15 cellular contexts compared by ENCODE assay signal in the genomic region with DNA sequence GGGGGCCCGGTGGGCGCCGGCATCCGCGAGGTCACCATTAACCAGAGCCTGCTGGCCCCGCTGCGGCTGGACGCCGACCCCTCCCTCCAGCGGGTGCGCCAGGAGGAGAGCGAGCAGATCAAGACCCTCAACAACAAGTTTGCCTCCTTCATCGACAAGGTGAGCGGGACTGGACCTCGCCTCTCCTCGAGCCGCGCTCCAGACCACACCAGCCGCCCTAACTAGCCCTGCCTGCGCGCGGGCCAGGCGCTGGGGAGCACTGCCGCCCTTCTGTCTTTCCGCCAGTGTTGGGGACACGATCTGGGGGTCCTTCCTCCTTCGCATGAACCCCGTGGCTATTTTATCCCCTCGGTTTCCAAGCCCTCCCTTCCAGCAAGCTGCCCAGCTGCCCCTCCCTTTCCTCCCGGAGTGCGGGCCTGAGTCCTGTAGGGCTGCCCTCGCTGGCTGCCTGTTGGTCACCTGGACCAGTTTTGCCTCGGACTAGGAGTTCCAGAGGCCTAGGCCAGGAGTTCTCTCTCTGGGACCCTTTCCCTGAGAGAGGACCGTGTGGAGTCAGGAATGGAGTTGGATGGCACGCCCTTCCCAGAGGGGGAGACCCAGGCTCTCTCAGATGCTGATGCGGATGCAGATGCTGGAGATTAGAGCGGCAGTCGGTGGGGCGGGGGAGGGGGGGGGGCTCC. TPM values are rescaled to one million over a fixed set of nuclear protein-coding genes. Genes with fewer than 3 reads are reported as not detected.
A peak's percentile ranks its signal among the peaks of the same experiment; 100 is the strongest.
DNase-seq lines count a peak whose midpoint lies in the region; ATAC-seq and TF ChIP-seq lines count a peak whose summit lies in the region.
"Had no signal": no experiment of that assay in that cellular context is flagged by ENCODE, and none has a peak within 500 bp of the region (broad histone marks: within the 10 kb centered on the region; RNA-seq: fewer than 3 reads in every experiment).

No MANE protein-coding gene starts in this region.

- H3K36me3 Mint-ChIP-seq in Caco-2 (ENCODE audit: insufficient read depth, unreplicated experiment), result peaks cover 5% of the 10 kb centered on the region
- H3K36me3 Mint-ChIP-seq: natural killer cell treated with Interleukin-12 subunit alpha and Interleukin-12 subunit beta and Interleukin-15 and Interleukin-18, amount 100 ng/mL, for 72 hours; stimulated activated naive B cell treated with anti-CD40 and anti-IgM and Interleukin-4, amounts not matched to agents 10 μg/mL and 1 μg/mL and 100 μg/mL, for 72 hours had no signal

- no peaks in the 10 kb centered on the region for H3K9me2 ChIP-seq in PC-9 (ENCODE audit: insufficient read depth)

- H3K4me1 Mint-ChIP-seq in Caco-2 (ENCODE audit: low read depth, unreplicated experiment), result peaks cover 48% of the 10 kb centered on the region
- H3K4me1 Mint-ChIP-seq: stimulated activated naive B cell treated with anti-CD40 and anti-IgM and Interleukin-4, amounts not matched to agents 10 μg/mL and 1 μg/mL and 100 μg/mL, for 72 hours had no signal

- H3K4me2 ChIP-seq in PC-9, result peak overlapping the region; percentile 99

- H3K27ac ChIP-seq in PC-9, result peak overlapping the region; percentile 97
- H3K27ac ChIP-seq: C4-2B had no signal

- peaks cover 83% of the 10 kb centered on the region for H3F3A ChIP-seq in PC-9 (ENCODE audit: insufficient read depth, low read depth)

- no peaks in the 10 kb centered on the region for H3K27me3 Mint-ChIP-seq in Caco-2 (ENCODE audit: insufficient read depth, unreplicated experiment)

- CTCF ChIA-PET in Caco-2 (lab: Charles Lee) (no interaction called here), PC-9 (lab: Charles Lee) (interaction anchor here (0.9 kb wide), 1 partner anchor 78 kb away, joined by 4 read pairs; no protein-coding TSS in a partner anchor)

- no peak for ATAC-seq in omental fat pad (ENCODE audit: low FRiP score)
- no peak for ATAC-seq in GM21360 (IDR thresholded peaks at IDR 0.05; ENCODE audit: unreplicated experiment)
- ATAC-seq in HG03520 (IDR thresholded peaks at IDR 0.05; ENCODE audit: unreplicated experiment), result no peak
- no peak for ATAC-seq in HG02884 (IDR thresholded peaks at IDR 0.05; ENCODE audit: unreplicated experiment)
- ATAC-seq: natural killer cell treated with Interleukin-12 subunit alpha and Interleukin-12 subunit beta and Interleukin-15 and Interleukin-18, amount 100 ng/mL, for 72 hours; stimulated activated naive B cell treated with anti-CD40 and anti-IgM and Interleukin-4, amounts not matched to agents 10 μg/mL and 1 μg/mL and 100 μg/mL, for 72 hours had no signal

- H3K4me1 ChIP-seq in Caco-2, result peaks cover 60% of the 10 kb centered on the region
- peaks cover 68% of the 10 kb centered on the region for H3K4me1 ChIP-seq in PC-9 (replicated peaks; ENCODE audit: insufficient read depth)

- H3K36me3 ChIP-seq in Caco-2 (ENCODE audit: control insufficient read depth, insufficient read depth, low read length) (no peaks in the 10 kb centered on the region), PC-9 (ENCODE audit: low read depth) (peaks cover 44% of the 10 kb centered on the region)

- peak overlapping the region; percentile 61 for H3K4me3 Mint-ChIP-seq in Caco-2 (ENCODE audit: unreplicated experiment)
- H3K4me3 Mint-ChIP-seq: dendritic cell treated with granulocyte-macrophage colony-stimulating factor and Interleukin-4, amounts not matched to agents 40 ng/mL and 50 ng/mL, for 4 days; natural killer cell treated with Interleukin-12 subunit alpha and Interleukin-12 subunit beta and Interleukin-15 and Interleukin-18, amount 100 ng/mL, for 72 hours; stimulated activated naive B cell treated with anti-CD40 and anti-IgM and Interleukin-4, amounts not matched to agents 10 μg/mL and 1 μg/mL and 100 μg/mL, for 72 hours had no signal

- TF ChIP-seq CTCF in Caco-2 (IDR thresholded peaks at IDR 0.05; ENCODE audit: insufficient read depth in 1 of 2, low read depth in 1 of 2, low read length in 1 of 2, severe bottlenecking in 1 of 2, unreplicated experiment in 1 of 2), result no peak
- TF ChIP-seq CTCF in PC-9 (conservative IDR thresholded peaks at IDR 0.05), result no peak
- TF ChIP-seq CTCF in fibroblast of pulmonary artery (IDR thresholded peaks at IDR 0.05; ENCODE audit: low read length, missing control alignments), result no peak
- no peak for TF ChIP-seq CTCF in omental fat pad (IDR thresholded peaks at IDR 0.05)

- H3K27ac Mint-ChIP-seq in Caco-2 (ENCODE audit: unreplicated experiment), result no peak overlapping the region
- H3K27ac Mint-ChIP-seq: activated T-helper 2 cell treated with anti-CD3 and anti-CD28 coated beads, Interferon-gamma antibody, Interleukin-2, Interleukin-4, amounts not matched to agents 10 μg/mL and 5 μg/mL and 100 μg/mL, durations not matched to agents 14 hours and 24 hours and 36 hours; dendritic cell treated with granulocyte-macrophage colony-stimulating factor and Interleukin-4, amounts not matched to agents 40 ng/mL and 50 ng/mL, for 4 days; natural killer cell treated with Interleukin-12 subunit alpha and Interleukin-12 subunit beta and Interleukin-15 and Interleukin-18, amount 100 ng/mL, for 72 hours; stimulated activated naive B cell treated with anti-CD40 and anti-IgM and Interleukin-4, amounts not matched to agents 10 μg/mL and 1 μg/mL and 100 μg/mL, for 72 hours had no signal

- DNase-seq in Caco-2 (no peak), PC-9 (peak in 1 of 2 experiments; percentile 35), fibroblast of pulmonary artery (ENCODE audit: low read depth) (no peak), omental fat pad (ENCODE audit: low spot score) (peak; percentile 20), NCI-H2171 treated with DMSO at 0.1 percent for 48 hours (lab: John Stamatoyannopoulos, UW) (no peak)
- DNase-seq: NCI-H345; SIG-M5; stimulated activated naive B cell treated with anti-CD40 and anti-IgM and Interleukin-4, amounts not matched to agents 10 μg/mL and 1 μg/mL and 100 μg/mL, for 72 hours had no signal

- POLR2A ChIA-PET in Caco-2 (lab: Charles Lee), result no interaction called here
- POLR2A ChIA-PET in PC-9 (lab: Charles Lee; ENCODE audit: unreplicated experiment), result interaction anchor here (0.6 to 3.2 kb wide), 10 partner anchors 8 to 90 kb away, joined by 3 to 34 read pairs (median 4); no protein-coding TSS in a partner anchor

- H3K27me3 ChIP-seq in Caco-2 (replicated peaks; ENCODE audit: control insufficient read depth, insufficient read depth, low read length), result no peaks in the 10 kb centered on the region
- H3K27me3 ChIP-seq in PC-9 (ENCODE audit: insufficient read depth, low read depth), result no peaks in the 10 kb centered on the region

- H4K20me1 ChIP-seq in PC-9 (ENCODE audit: insufficient read depth), result peaks cover 52% of the 10 kb centered on the region

- no peaks in the 10 kb centered on the region for H3K9me3 ChIP-seq in Caco-2
- no peaks in the 10 kb centered on the region for H3K9me3 ChIP-seq in PC-9 (ENCODE audit: insufficient read depth, low read depth)

- H3K9me3 Mint-ChIP-seq in Caco-2 (ENCODE audit: unreplicated experiment), result no peaks in the 10 kb centered on the region
- H3K9me3 Mint-ChIP-seq: activated T-helper 2 cell treated with anti-CD3 and anti-CD28 coated beads, Interferon-gamma antibody, Interleukin-2, Interleukin-4, amounts not matched to agents 10 μg/mL and 5 μg/mL and 100 μg/mL, durations not matched to agents 14 hours and 24 hours and 36 hours; dendritic cell treated with granulocyte-macrophage colony-stimulating factor and Interleukin-4, amounts not matched to agents 40 ng/mL and 50 ng/mL, for 4 days; natural killer cell treated with Interleukin-12 subunit alpha and Interleukin-12 subunit beta and Interleukin-15 and Interleukin-18, amount 100 ng/mL, for 72 hours; stimulated activated naive B cell treated with anti-CD40 and anti-IgM and Interleukin-4, amounts not matched to agents 10 μg/mL and 1 μg/mL and 100 μg/mL, for 72 hours had no signal

- no peak overlapping the region for H2AFZ ChIP-seq in PC-9

- no TSS peak for BruUV-seq in Caco-2 (replicated peaks; lab: Mats Ljungman, UMichigan)
- TSS peak; percentile 32 for BruUV-seq in PC-9 (replicated peaks; lab: Mats Ljungman, UMichigan)

- intact Hi-C loops in Caco-2 (cut with micrococcal nuclease; ENCODE audit: unreplicated experiment), result no loop called here
- intact Hi-C loops in PC-9 (cut with micrococcal nuclease; ENCODE audit: unreplicated experiment), result loop anchor here (2.0 to 5.0 kb wide), 3 partner anchors 77 to 714 kb away; a partner anchor contains a TSS

- H3K79me2 ChIP-seq in PC-9 (ENCODE audit: low read depth), result peaks cover 72% of the 10 kb centered on the region

- H3K4me3 ChIP-seq in Caco-2 (ENCODE audit: low read depth, low read length), result no peak overlapping the region
- H3K4me3 ChIP-seq in PC-9, result peak overlapping the region; percentile 96
- H3K4me3 ChIP-seq in fibroblast of pulmonary artery (replicated peaks; ENCODE audit: low read depth, low read length), result peak overlapping the region; percentile 19

RNA-seq across cellular contexts. Expression of a gene that starts 0.6 kb away (rescaled TPM):
- total RNA-seq in Caco-2 (2022) (13.9 and 19.9 TPM in 2 replicates), PC-9 (2021) (3,783 and 4,555 TPM in 2 replicates), omental fat pad (100 to 1,000 TPM in 3 of 4 donors, 1 to 10 TPM in 1; 2.5 to 248 (median 111) TPM)

RNA-seq across cellular contexts. Expression of a gene that starts 40.8 kb away (rescaled TPM):
- total RNA-seq in Caco-2 (2022) (not detected in 2 replicates), PC-9 (2021) (2.7 and 5.7 TPM in 2 replicates), omental fat pad (under 1 TPM in 1 of 4 donors, not detected in 3; 0.37 TPM)

RNA-seq across cellular contexts. Expression of a gene that starts 41.8 kb away (rescaled TPM):
- total RNA-seq in Caco-2 (2022) (0.26 and 0.29 TPM in 2 replicates), PC-9 (2021) (84.1 and 94.9 TPM in 2 replicates), omental fat pad (1 to 10 TPM in 1 of 4 donors, under 1 TPM in 2, not detected in 1; 0.37 to 5.5 (median 0.75) TPM)
- total RNA-seq: activated T-helper 2 cell treated with anti-CD3 and anti-CD28 coated beads, Interferon-gamma antibody, Interleukin-2, Interleukin-4, amounts not matched to agents 10 μg/mL and 5 μg/mL and 100 μg/mL, durations not matched to agents 14 hours and 24 hours and 36 hours; natural killer cell treated with Interleukin-12 subunit alpha and Interleukin-12 subunit beta and Interleukin-15 and Interleukin-18, amount 100 ng/mL, for 72 hours had no signal

RNA-seq across cellular contexts. Expression of a gene that starts 57.7 kb away (rescaled TPM):
- total RNA-seq in Caco-2 (2022), result 0.28 and 0.45 TPM in 2 replicates
- total RNA-seq in PC-9 (2021), result 2.5 and 4.3 TPM in 2 replicates
- total RNA-seq in omental fat pad, result not detected
- total RNA-seq: activated T-helper 2 cell treated with anti-CD3 and anti-CD28 coated beads, Interferon-gamma antibody, Interleukin-2, Interleukin-4, amounts not matched to agents 10 μg/mL and 5 μg/mL and 100 μg/mL, durations not matched to agents 14 hours and 24 hours and 36 hours had no signal

Comparison
In these comparisons a context has a peak if more than half of its experiments do, and no peak if none do; other contexts are left out.
1. RNA of a gene that starts 0.6 kb away (total RNA-seq): 3,783 to 4,555 TPM in PC-9; 2.5 to 248 TPM in omental fat pad and 13.9 to 19.9 TPM in Caco-2; every median in the first group is over 10 times any median in the second.
2. RNA of a gene that starts 41.8 kb away (total RNA-seq): 84.1 to 94.9 TPM in PC-9; 0.37 to 5.5 TPM in omental fat pad and 0.26 to 0.29 TPM in Caco-2; every median in the first group is over 10 times any median in the second.